ENCODE assay signal across 8 cellular contexts in the genomic region with DNA sequence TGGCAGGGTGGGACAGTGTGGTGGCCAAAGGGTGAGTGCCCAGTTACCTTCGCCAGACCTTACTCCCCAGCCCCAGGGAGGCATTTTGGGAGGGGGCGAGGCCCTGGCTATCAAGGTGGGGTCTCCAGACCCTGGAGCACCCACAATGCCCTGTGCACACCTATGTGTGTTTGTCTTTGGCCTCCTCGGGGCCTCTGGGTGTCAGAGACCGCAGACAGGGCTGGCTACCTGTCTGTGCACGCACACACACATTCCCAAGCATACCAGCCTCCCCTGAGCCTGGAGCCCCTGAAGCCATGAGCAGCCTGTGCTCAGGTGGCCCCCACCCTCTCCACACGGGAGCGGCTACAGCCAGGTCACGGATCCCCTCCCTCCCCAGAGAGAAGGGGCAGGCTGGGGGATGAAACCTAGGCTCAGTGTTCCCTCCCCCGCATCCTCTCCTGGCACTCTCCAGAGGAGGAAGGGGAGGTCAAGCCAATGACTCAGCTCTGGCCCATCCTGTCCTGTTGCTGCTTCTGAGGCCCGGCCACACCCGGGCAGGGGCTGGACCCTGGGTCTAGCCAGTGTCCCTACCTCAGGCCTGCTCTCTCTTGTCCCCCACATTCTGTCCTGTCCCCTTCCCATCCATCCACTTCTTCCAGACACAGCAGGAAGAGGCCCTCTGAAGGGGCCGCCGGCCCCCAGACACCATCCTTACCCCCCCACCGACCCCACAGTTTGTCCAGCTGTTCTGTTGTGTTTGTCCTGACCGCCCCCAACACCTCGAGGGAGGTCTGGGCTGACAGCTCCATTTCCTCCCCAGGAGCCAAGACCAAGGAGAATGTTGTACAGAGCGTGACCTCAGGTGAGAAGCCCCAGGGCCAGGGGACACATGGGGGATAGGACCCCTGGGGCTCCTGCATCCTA. TPM values are rescaled to one million over a fixed set of nuclear protein-coding genes. Genes with fewer than 3 reads are reported as not detected.
DNase-seq lines count a peak whose midpoint lies in the region; ATAC-seq and TF ChIP-seq lines count a peak whose summit lies in the region.

No MANE protein-coding gene starts in this region.

- peaks cover 2% of the 10 kb centered on the region for H3K4me1 Mint-ChIP-seq in activated T-cell treated with anti-CD3 and anti-CD28 coated beads, Interleukin-2, amount 50 U/mL, for 24 hours (ENCODE audit: low read depth)
- no peaks in the 10 kb centered on the region for H3K4me1 Mint-ChIP-seq in activated T-cell treated with anti-CD3 and anti-CD28 coated beads, Interleukin-2, amount 50 U/mL, for 72 hours (ENCODE audit: low read depth)

- H3K4me3 Mint-ChIP-seq in activated T-cell treated with anti-CD3 and anti-CD28 coated beads, Interleukin-2, amount 50 U/mL, for 24 hours = no peak overlapping the region
- no peak overlapping the region for H3K4me3 Mint-ChIP-seq in activated T-cell treated with anti-CD3 and anti-CD28 coated beads, Interleukin-2, amount 50 U/mL, for 72 hours

- no peak for TF ChIP-seq POLR2A in vagina (IDR thresholded peaks at IDR 0.05)

- H3K27me3 Mint-ChIP-seq in activated T-cell treated with anti-CD3 and anti-CD28 coated beads, Interleukin-2, amount 50 U/mL, for 24 hours = no peaks in the 10 kb centered on the region
- H3K27me3 Mint-ChIP-seq in activated T-cell treated with anti-CD3 and anti-CD28 coated beads, Interleukin-2, amount 50 U/mL, for 72 hours (ENCODE audit: low read depth) = no peaks in the 10 kb centered on the region

- no peak for ATAC-seq in activated T-cell treated with anti-CD3 and anti-CD28 coated beads, Interleukin-2, amount 50 U/mL, for 72 hours (replicated peaks in 1 of 2)
- peak; percentile 36 to 41 for ATAC-seq in lower lobe of right lung
- ATAC-seq in GM21367 (IDR thresholded peaks at IDR 0.05; ENCODE audit: unreplicated experiment) = no peak

- no peaks in the 10 kb centered on the region for H3K9me3 ChIP-seq in lower lobe of right lung
- H3K9me3 ChIP-seq in vagina = no peaks in the 10 kb centered on the region

- TF ChIP-seq CTCF in lower lobe of right lung (IDR thresholded peaks at IDR 0.05) (no peak), vagina (IDR thresholded peaks at IDR 0.05) (no peak)

- no peaks in the 10 kb centered on the region for H3K36me3 Mint-ChIP-seq in activated T-cell treated with anti-CD3 and anti-CD28 coated beads, Interleukin-2, amount 50 U/mL, for 24 hours (ENCODE audit: low read depth)
- no peaks in the 10 kb centered on the region for H3K36me3 Mint-ChIP-seq in activated T-cell treated with anti-CD3 and anti-CD28 coated beads, Interleukin-2, amount 50 U/mL, for 72 hours (ENCODE audit: insufficient read depth in 2 of 2)

- H3K4me1 ChIP-seq in lower lobe of right lung (peaks cover 48% of the 10 kb centered on the region), vagina (peaks cover 72% of the 10 kb centered on the region)

- intact Hi-C loops in lower lobe of right lung (cut with DNase I) = no loop called here
- intact Hi-C loops in vagina (cut with DNase I) = no loop called here

- H3K36me3 ChIP-seq in lower lobe of right lung = no peaks in the 10 kb centered on the region
- H3K36me3 ChIP-seq in vagina = no peaks in the 10 kb centered on the region

- H3K27ac ChIP-seq in lower lobe of right lung (peak overlapping the region; percentile 81), vagina (peak overlapping the region; percentile 91)

- peak; percentile 26 for DNase-seq in activated T-cell treated with anti-CD3 and anti-CD28 coated beads, Interleukin-2, amount 50 U/mL, for 24 hours
- no peak for DNase-seq in activated T-cell treated with anti-CD3 and anti-CD28 coated beads, Interleukin-2, amount 50 U/mL, for 72 hours
- peak; percentile 86 for DNase-seq in dermis blood vessel endothelial cell
- no peak for DNase-seq in lower lobe of right lung
- DNase-seq in vagina (ENCODE audit: extremely low spot score in 2 of 2) = peak in 1 of 2 donors; percentile 89
- DNase-seq in HuH-7 (ENCODE audit: low spot score) = no peak
- no peak for DNase-seq in activated CD8-positive, alpha-beta memory T cell treated with anti-CD3 and anti-CD28 coated beads, Interleukin-2, amount 50 U/mL, for 4 hours

- no peak overlapping the region for H3K27ac Mint-ChIP-seq in activated T-cell treated with anti-CD3 and anti-CD28 coated beads, Interleukin-2, amount 50 U/mL, for 24 hours
- no peak overlapping the region for H3K27ac Mint-ChIP-seq in activated T-cell treated with anti-CD3 and anti-CD28 coated beads, Interleukin-2, amount 50 U/mL, for 72 hours

- H3K4me3 ChIP-seq in lower lobe of right lung (peak overlapping the region; percentile 54), vagina (peak overlapping the region; percentile 34 to 35)

- no peaks in the 10 kb centered on the region for H3K9me3 Mint-ChIP-seq in activated T-cell treated with anti-CD3 and anti-CD28 coated beads, Interleukin-2, amount 50 U/mL, for 24 hours
- no peaks in the 10 kb centered on the region for H3K9me3 Mint-ChIP-seq in activated T-cell treated with anti-CD3 and anti-CD28 coated beads, Interleukin-2, amount 50 U/mL, for 72 hours

- H3K27me3 ChIP-seq in lower lobe of right lung (ENCODE audit: low read depth) = no peaks in the 10 kb centered on the region
- no peaks in the 10 kb centered on the region for H3K27me3 ChIP-seq in vagina

RNA-seq across cellular contexts. Expression of a gene that starts 0.7 kb away (rescaled TPM):
- total RNA-seq in activated T-cell treated with anti-CD3 and anti-CD28 coated beads, Interleukin-2, amount 50 U/mL, for 72 hours = not detected
- total RNA-seq in dermis blood vessel endothelial cell = 111 and 117 TPM in 2 replicates
- total RNA-seq in lower lobe of right lung = 25.0 TPM
- total RNA-seq in vagina = 36.6 TPM

RNA-seq across cellular contexts. Expression of a gene that starts 1.7 kb away (rescaled TPM):
- under 1 TPM in 1 of 2 donors, not detected in 1; 0.05 TPM for total RNA-seq in activated T-cell treated with anti-CD3 and anti-CD28 coated beads, Interleukin-2, amount 50 U/mL, for 72 hours
- total RNA-seq in dermis blood vessel endothelial cell = 465 and 483 TPM in 2 replicates
- total RNA-seq in lower lobe of right lung = 53.1 TPM
- total RNA-seq in vagina = 57.2 TPM

RNA-seq across cellular contexts. Expression of a gene that starts 9.2 kb away (rescaled TPM):
- not detected for total RNA-seq in activated T-cell treated with anti-CD3 and anti-CD28 coated beads, Interleukin-2, amount 50 U/mL, for 72 hours
- total RNA-seq in dermis blood vessel endothelial cell = 12.8 and 23.8 TPM in 2 replicates
- total RNA-seq in lower lobe of right lung = 158 TPM
- 374 TPM for total RNA-seq in vagina

Comparison
In these comparisons a context has a peak if more than half of its experiments do, and no peak if none do; other contexts are left out.
1. DNase-seq: peak in activated T-cell treated with anti-CD3 and anti-CD28 coated beads, Interleukin-2, amount 50 U/mL, for 24 hours (single experiment) and dermis blood vessel endothelial cell (single experiment); none in activated T-cell treated with anti-CD3 and anti-CD28 coated beads, Interleukin-2, amount 50 U/mL, for 72 hours (0 of 2), lower lobe of right lung (single experiment), HuH-7 (single experiment) and activated CD8-positive, alpha-beta memory T cell treated with anti-CD3 and anti-CD28 coated beads, Interleukin-2, amount 50 U/mL, for 4 hours (single experiment).
2. ATAC-seq: peak in lower lobe of right lung (2 of 2); none in activated T-cell treated with anti-CD3 and anti-CD28 coated beads, Interleukin-2, amount 50 U/mL, for 72 hours (0 of 2) and GM21367 (single experiment).
3. RNA of a gene that starts 0.7 kb away (total RNA-seq): 111 to 117 TPM in dermis blood vessel endothelial cell, 36.6 TPM in vagina (single experiment) and 25.0 TPM in lower lobe of right lung (single experiment); not detected in activated T-cell treated with anti-CD3 and anti-CD28 coated beads, Interleukin-2, amount 50 U/mL, for 72 hours; every median in the first group is over 10 times any median in the second.
4. RNA of a gene that starts 1.7 kb away (total RNA-seq): 465 to 483 TPM in dermis blood vessel endothelial cell, 57.2 TPM in vagina (single experiment) and 53.1 TPM in lower lobe of right lung (single experiment); 0.05 TPM in activated T-cell treated with anti-CD3 and anti-CD28 coated beads, Interleukin-2, amount 50 U/mL, for 72 hours; every median in the first group is over 10 times any median in the second.
5. RNA of a gene that starts 9.2 kb away (total RNA-seq): 374 TPM in vagina (single experiment), 158 TPM in lower lobe of right lung (single experiment) and 12.8 to 23.8 TPM in dermis blood vessel endothelial cell; not detected in activated T-cell treated with anti-CD3 and anti-CD28 coated beads, Interleukin-2, amount 50 U/mL, for 72 hours; every median in the first group is over 10 times any median in the second.